1 cellular context compared by ENCODE assay signal in the genomic region with DNA sequence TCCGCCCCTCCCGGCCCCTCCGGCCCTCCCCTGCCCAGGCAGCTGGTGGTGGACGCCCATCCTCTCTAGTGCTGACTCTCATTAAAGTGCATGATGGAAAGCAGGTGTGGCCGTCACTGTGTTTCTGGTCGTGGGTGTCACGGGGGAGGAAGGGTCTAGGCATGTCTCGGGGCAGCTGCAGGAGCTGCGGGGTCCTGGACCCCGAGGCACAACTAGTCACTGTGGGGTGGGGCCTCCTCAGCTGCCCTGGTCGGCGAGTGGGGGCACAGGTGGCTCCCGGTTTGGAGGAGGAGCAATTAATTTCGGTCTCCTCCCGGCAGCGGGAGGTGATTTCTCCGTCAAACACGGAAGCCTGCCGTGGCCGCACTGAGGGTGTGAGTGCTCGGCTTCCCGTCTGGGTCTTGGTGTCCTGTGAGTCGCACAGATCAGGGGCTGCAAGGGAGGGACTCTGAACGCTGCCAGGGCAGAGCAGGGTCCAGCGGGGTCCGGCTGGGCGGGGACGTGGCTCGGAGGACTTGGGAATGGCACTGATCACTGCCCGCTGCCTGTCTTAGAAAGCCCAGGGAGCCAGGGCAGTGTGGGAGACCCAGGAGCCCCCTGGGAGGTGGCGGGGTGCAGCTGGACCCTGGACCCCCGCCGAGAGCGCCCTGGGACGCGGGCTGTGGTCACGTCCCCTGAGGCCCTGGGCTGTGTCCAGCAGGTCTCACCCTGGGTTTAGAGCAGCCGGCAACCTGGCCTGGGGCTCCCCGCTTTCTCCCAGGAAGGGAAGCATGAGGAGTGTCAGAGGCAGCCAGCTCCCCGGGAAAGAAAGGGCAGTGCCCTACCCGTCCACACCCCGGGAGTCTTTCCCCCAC.
TF ChIP-seq lines count a peak whose summit lies in the region.

No MANE protein-coding gene starts in this region.

TF ChIP-seq in H1, 55 proteins besides CTCF, POLR2A, EP300 and RAD21:
- TF ChIP-seq TAF7 (optimal IDR thresholded peaks at IDR 0.05; ENCODE audit: borderline replicate concordance, low read depth, low read length) (no peak), BCL11A (IDR thresholded peaks at IDR 0.05; ENCODE audit: low read depth in 2 of 2, low read length in 2 of 2) (no peak), RNF2 (IDR thresholded peaks at IDR 0.05; ENCODE audit: borderline replicate concordance, low read depth, low read length, missing control alignments, poor library complexity, severe bottlenecking) (no peak), ZNF274 (IDR thresholded peaks at IDR 0.05; ENCODE audit: borderline replicate concordance, extremely low read depth, low read length) (no peak), SIX5 (IDR thresholded peaks at IDR 0.05; ENCODE audit: low read depth, low read length) (no peak), POLR2AphosphoS5 (IDR thresholded peaks at IDR 0.05; ENCODE audit: low read depth, low read length) (no peak), HDAC6 (IDR thresholded peaks at IDR 0.05; ENCODE audit: low read depth, low read length) (no peak)
